ENCODE assay signal across 21 cellular contexts in the genomic region with DNA sequence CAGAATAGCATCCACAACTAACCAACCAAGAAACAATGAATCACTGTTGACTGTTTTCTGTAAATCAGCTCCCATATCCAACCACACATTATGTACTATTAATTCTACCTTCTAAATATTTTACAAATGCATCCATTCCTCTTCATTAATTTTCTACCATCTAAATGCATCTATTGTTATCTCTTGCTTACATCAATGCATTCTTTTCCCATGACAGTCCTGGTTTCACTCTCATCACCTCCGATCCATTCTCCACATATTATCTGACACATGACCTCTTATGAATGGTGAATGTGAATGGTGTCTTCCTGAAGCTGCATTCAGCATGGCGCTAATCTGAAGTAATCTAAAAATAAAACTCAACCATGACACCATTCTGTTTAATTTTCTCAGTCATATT.
DNase-seq lines count a peak whose midpoint lies in the region; ATAC-seq, FAIRE-seq and TF ChIP-seq lines count a peak whose summit lies in the region.
"Had no signal": no experiment of that assay in that cellular context is flagged by ENCODE, and none has a peak within 500 bp of the region (broad histone marks: within the 10 kb centered on the region; RNA-seq: fewer than 3 reads in every experiment).

No MANE protein-coding gene starts in this region.

- peaks cover 5% of the 10 kb centered on the region for H3K9me3 Mint-ChIP-seq in astrocyte (ENCODE audit: unreplicated experiment)
- H3K9me3 Mint-ChIP-seq: CD4-positive, CD25-positive, alpha-beta regulatory T cell; HFFc6 had no signal

- no peak overlapping the region for H3K27ac ChIP-seq in astrocyte (ENCODE audit: low read depth, low read length)
- H3K27ac ChIP-seq: A549, SK-N-MC had no signal

- no peak for TF ChIP-seq CTCF in astrocyte (IDR thresholded peaks at IDR 0.05; ENCODE audit: insufficient read depth, low read depth, low read length)

- H3K36me3 ChIP-seq in astrocyte (ENCODE audit: insufficient read depth, low read length): no peaks in the 10 kb centered on the region

- H3K4me1 Mint-ChIP-seq in astrocyte (ENCODE audit: low read depth, unreplicated experiment): no peaks in the 10 kb centered on the region
- H3K4me1 Mint-ChIP-seq: CD4-positive, CD25-positive, alpha-beta regulatory T cell had no signal

- peaks cover 16% of the 10 kb centered on the region for H3K27me3 ChIP-seq in astrocyte (ENCODE audit: insufficient read depth, low read length)

- H2AFZ ChIP-seq in astrocyte (ENCODE audit: low read depth, low read length): no peak overlapping the region

- no peak for FAIRE-seq in astrocyte (lab: Jason Lieb, UNC)
- FAIRE-seq: A549, H1 had no signal

- no peaks in the 10 kb centered on the region for H3K4me1 ChIP-seq in astrocyte (ENCODE audit: insufficient read depth, low read length)
- H3K4me1 ChIP-seq: A549 had no signal

- no peaks in the 10 kb centered on the region for H3K9me3 ChIP-seq in astrocyte (ENCODE audit: insufficient read depth, low read depth, low read length)
- H3K9me3 ChIP-seq: A549 had no signal

- ATAC-seq in HG02571 (IDR thresholded peaks at IDR 0.05; ENCODE audit: unreplicated experiment) (no peak), HG03039 (IDR thresholded peaks at IDR 0.05; ENCODE audit: unreplicated experiment) (no peak)
- ATAC-seq: A549 had no signal

- no peaks in the 10 kb centered on the region for H3K36me3 Mint-ChIP-seq in astrocyte (ENCODE audit: low read depth, unreplicated experiment)
- H3K36me3 Mint-ChIP-seq: CD4-positive, CD25-positive, alpha-beta regulatory T cell had no signal

- H3K4me3 ChIP-seq in astrocyte (ENCODE audit: insufficient read depth, low read depth, low read length): no peak overlapping the region
- H3K4me3 ChIP-seq: A549, SK-N-MC had no signal

- no peaks in the 10 kb centered on the region for H4K20me1 ChIP-seq in astrocyte (ENCODE audit: insufficient read depth, low read length)

- peak; percentile 66 for DNase-seq in COLO829 (ENCODE audit: low spot score)
- DNase-seq in NCI-H226: peak; percentile 46
- peak; percentile 35 for DNase-seq in astrocyte (ENCODE audit: low read depth)
- DNase-seq in kidney glomerular epithelial cell (lab: John Stamatoyannopoulos, UW): peak; percentile 93
- DNase-seq in LoVo (ENCODE audit: low spot score): no peak
- no peak for DNase-seq in NCI-H146 (lab: John Stamatoyannopoulos, UW)
- DNase-seq: AML-193; CD4-positive, CD25-positive, alpha-beta regulatory T cell; DMS79; GDM1; HFFc6; Karpas-422; NCI-H1417; NCI-H2029; NCI-H526 treated with DMSO at 0.1 percent for 48 hours; NK-92 treated with Interleukin-12 subunit alpha and Interleukin-12 subunit beta, amount 100 ng/mL, for 24 hours had no signal

- peaks cover 2% of the 10 kb centered on the region for H3K27me3 Mint-ChIP-seq in astrocyte (ENCODE audit: low read depth, unreplicated experiment)
- H3K27me3 Mint-ChIP-seq: CD4-positive, CD25-positive, alpha-beta regulatory T cell had no signal

- no peak overlapping the region for H3K27ac Mint-ChIP-seq in astrocyte (ENCODE audit: unreplicated experiment)
- H3K27ac Mint-ChIP-seq: CD4-positive, CD25-positive, alpha-beta regulatory T cell; HFFc6 had no signal

- H3K79me2 ChIP-seq in astrocyte (ENCODE audit: insufficient read depth, low read length): no peaks in the 10 kb centered on the region

- H3K4me2 ChIP-seq in astrocyte (ENCODE audit: low read length): no peak overlapping the region
- H3K4me2 ChIP-seq: A549 had no signal

- no peak overlapping the region for H3K4me3 Mint-ChIP-seq in astrocyte (ENCODE audit: unreplicated experiment)
- H3K4me3 Mint-ChIP-seq: CD4-positive, CD25-positive, alpha-beta regulatory T cell; HFFc6 had no signal

- no peak overlapping the region for H3K9ac ChIP-seq in astrocyte (ENCODE audit: low read length)

Comparison
In these comparisons a context has a peak if more than half of its experiments do, and no peak if none do; other contexts are left out.
1. DNase-seq: peak in COLO829 (single experiment), NCI-H226 (single experiment), astrocyte (single experiment) and kidney glomerular epithelial cell (single experiment); none in LoVo (single experiment) and NCI-H146 (single experiment).